29 cellular contexts compared by ENCODE assay signal in the genomic region with DNA sequence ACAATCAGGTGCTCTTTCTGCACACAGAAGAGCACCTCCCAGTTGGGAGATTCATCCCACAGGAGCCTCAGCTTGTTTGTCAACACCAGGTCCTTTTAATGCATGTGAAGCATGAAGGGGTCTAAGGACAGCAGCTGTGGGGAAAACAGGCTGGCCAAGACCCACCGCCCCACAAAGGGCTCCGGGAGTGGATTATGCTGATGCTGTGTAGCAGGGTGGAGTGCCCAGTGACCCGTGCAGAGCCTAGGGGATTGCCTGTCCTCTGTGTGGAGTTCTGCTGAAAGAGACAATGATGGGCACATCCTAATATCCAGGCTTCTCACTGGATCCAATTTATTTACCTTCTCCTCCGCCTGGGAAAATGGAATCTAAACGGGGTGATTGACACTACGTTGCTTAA.
DNase-seq lines count a peak whose midpoint lies in the region; ATAC-seq, FAIRE-seq and TF ChIP-seq lines count a peak whose summit lies in the region.
"Had no signal": no experiment of that assay in that cellular context is flagged by ENCODE, and none has a peak within 500 bp of the region (broad histone marks: within the 10 kb centered on the region; RNA-seq: fewer than 3 reads in every experiment).

No MANE protein-coding gene starts in this region.

- H3K4me1 Mint-ChIP-seq in stimulated activated naive CD8-positive, alpha-beta T cell treated with anti-CD3 and anti-CD28 coated beads, Interleukin-15, Interleukin-2, amounts not matched to agents 100 ng/mL and 50 ng/mL, for 24 hours (ENCODE audit: low read depth): peaks cover 90% of the 10 kb centered on the region
- peaks cover 62 to 95% (median 85%) of the 10 kb centered on the region in 7 donors for H3K4me1 Mint-ChIP-seq in naive thymus-derived CD4-positive, alpha-beta T cell

- H2BK120ac ChIP-seq in mesenchymal stem cell (ENCODE audit: low read depth, low read length): no peak overlapping the region

- no peak overlapping the region for H3K18ac ChIP-seq in mesenchymal stem cell (ENCODE audit: low read depth in 1 of 2, low read length in 2 of 2)

- H2AK5ac ChIP-seq in mesenchymal stem cell (ENCODE audit: low read length, severe bottlenecking): peak overlapping the region; percentile 75

- no peak overlapping the region for H2BK12ac ChIP-seq in mesenchymal stem cell (ENCODE audit: low read length in 2 of 2)

- no peak for DNase-seq in stimulated activated naive CD8-positive, alpha-beta T cell treated with anti-CD3 and anti-CD28 coated beads, Interleukin-15, Interleukin-2, amounts not matched to agents 100 U/mL and 50 U/mL, for 24 hours
- DNase-seq in dorsolateral prefrontal cortex (no peak), mesenchymal stem cell (no peak), frontal cortex (ENCODE audit: low spot score in 2 of 2) (no peak)
- no peak for DNase-seq in naive thymus-derived CD4-positive, alpha-beta T cell
- DNase-seq: activated CD4-positive, alpha-beta T cell treated with anti-CD3 and anti-CD28 coated beads, Interleukin-2, amount 10 ng/mL, durations not matched to agents 24 days and 14 days; activated effector memory CD4-positive, alpha-beta T cell treated with anti-CD3 and anti-CD28 coated beads, Interleukin-2, amount 50 U/mL, for 16 hours; activated T-cell treated with anti-CD3 and anti-CD28 coated beads, Interleukin-2, amount 50 U/mL, for 1 hour; adrenal gland; brain microvascular endothelial cell; C1 segment of cervical spinal cord; effector memory CD4-positive, alpha-beta T cell; foreskin fibroblast; heart right ventricle; Karpas-422; left colon; mesendoderm; NCI-H1694 treated with DMSO at 0.1 percent for 48 hours; NCI-H526; NK-92 treated with Interleukin-12 subunit alpha and Interleukin-12 subunit beta, amount 100 ng/mL, for 24 hours; SHP77; T-helper 9 cell; transverse colon had no signal

- H3K23ac ChIP-seq in mesenchymal stem cell (ENCODE audit: low read length in 2 of 2): peak overlapping the region in 1 of 2 experiments; percentile 35

- H3K27me3 Mint-ChIP-seq in stimulated activated naive CD8-positive, alpha-beta T cell treated with anti-CD3 and anti-CD28 coated beads, Interleukin-15, Interleukin-2, amounts not matched to agents 100 ng/mL and 50 ng/mL, for 24 hours: no peaks in the 10 kb centered on the region
- H3K27me3 Mint-ChIP-seq in naive thymus-derived CD4-positive, alpha-beta T cell: no peaks in the 10 kb centered on the region
- H3K27me3 Mint-ChIP-seq: activated CD4-positive, alpha-beta T cell treated with anti-CD3 and anti-CD28 coated beads, Interleukin-2, amount 10 ng/mL, durations not matched to agents 24 days and 14 days had no signal

- no peak overlapping the region for H4K91ac ChIP-seq in mesenchymal stem cell (ENCODE audit: low read length)

- FAIRE-seq in frontal cortex (lab: Jason Lieb, UNC): no peak
- FAIRE-seq: GM12891 had no signal

- no peaks in the 10 kb centered on the region for H3K27me3 ChIP-seq in dorsolateral prefrontal cortex
- no peaks in the 10 kb centered on the region for H3K27me3 ChIP-seq in mesenchymal stem cell (ENCODE audit: control insufficient read depth in 1 of 2, insufficient read depth in 1 of 2, low read length in 2 of 2)
- H3K27me3 ChIP-seq in naive thymus-derived CD4-positive, alpha-beta T cell (ENCODE audit: control insufficient read depth in 2 of 2, insufficient read depth in 2 of 2, low read length in 2 of 2): no peaks in the 10 kb centered on the region
- H3K27me3 ChIP-seq: adrenal gland, brain microvascular endothelial cell, heart right ventricle, transverse colon had no signal

- CTCF ChIA-PET in naive thymus-derived CD4-positive, alpha-beta T cell (lab: Charles Lee): interaction anchor here (0.5 to 1.5 kb wide), 4 partner anchors 9 to 1776 kb away, joined by 3 to 4 read pairs (median 4); no protein-coding TSS in a partner anchor

- no peaks in the 10 kb centered on the region for H3K36me3 ChIP-seq in mesenchymal stem cell (ENCODE audit: control insufficient read depth in 1 of 2, insufficient read depth in 2 of 2, low read depth in 1 of 2, low read length in 2 of 2)
- no peaks in the 10 kb centered on the region for H3K36me3 ChIP-seq in naive thymus-derived CD4-positive, alpha-beta T cell (ENCODE audit: control insufficient read depth in 2 of 3, insufficient read depth in 3 of 3, low read length in 3 of 3)
- H3K36me3 ChIP-seq: adrenal gland, brain microvascular endothelial cell, heart right ventricle, transverse colon had no signal

- no peak overlapping the region for H3K14ac ChIP-seq in mesenchymal stem cell (ENCODE audit: low read length in 2 of 2)

- no peak overlapping the region for H2AFZ ChIP-seq in mesenchymal stem cell (ENCODE audit: low read depth, low read length)

- H3K36me3 Mint-ChIP-seq in stimulated activated naive CD8-positive, alpha-beta T cell treated with anti-CD3 and anti-CD28 coated beads, Interleukin-15, Interleukin-2, amounts not matched to agents 100 ng/mL and 50 ng/mL, for 24 hours (ENCODE audit: low read depth): peaks cover 22% of the 10 kb centered on the region
- peaks cover 9 to 47% (median 34%) of the 10 kb centered on the region in 5 donors for H3K36me3 Mint-ChIP-seq in naive thymus-derived CD4-positive, alpha-beta T cell

- H3K27ac ChIP-seq in dorsolateral prefrontal cortex (peak overlapping the region in 34 of 59 donors; percentile 2 to 98 (median 52)), mesenchymal stem cell (ENCODE audit: low read length, poor library complexity, severe bottlenecking) (no peak overlapping the region)
- no peak overlapping the region for H3K27ac ChIP-seq in naive thymus-derived CD4-positive, alpha-beta T cell (ENCODE audit: low read depth, low read length)
- H3K27ac ChIP-seq: adrenal gland, brain microvascular endothelial cell, heart right ventricle, transverse colon, VCaP had no signal

- POLR2A ChIA-PET in naive thymus-derived CD4-positive, alpha-beta T cell (lab: Charles Lee): interaction anchor here (1.0 to 1.6 kb wide), 3 partner anchors 11 to 36 kb away, joined by 3 to 4 read pairs (median 3); no protein-coding TSS in a partner anchor

- H3K4ac ChIP-seq in mesenchymal stem cell (ENCODE audit: low read depth in 1 of 2, low read length in 2 of 2): no peak overlapping the region

- H3K9me3 ChIP-seq in mesenchymal stem cell (ENCODE audit: control insufficient read depth, low read length): no peaks in the 10 kb centered on the region
- no peaks in the 10 kb centered on the region for H3K9me3 ChIP-seq in naive thymus-derived CD4-positive, alpha-beta T cell (ENCODE audit: control insufficient read depth in 2 of 3, low read length in 3 of 3)
- H3K9me3 ChIP-seq: adrenal gland, heart right ventricle, transverse colon had no signal

- H3K4me3 ChIP-seq in dorsolateral prefrontal cortex (no peak overlapping the region), mesenchymal stem cell (ENCODE audit: insufficient read depth in 1 of 2, low read depth in 1 of 2, low read length in 2 of 2) (no peak overlapping the region)
- H3K4me3 ChIP-seq in naive thymus-derived CD4-positive, alpha-beta T cell (ENCODE audit: low read length): no peak overlapping the region
- H3K4me3 ChIP-seq: adrenal gland, heart right ventricle, transverse colon had no signal

- peaks cover 42% of the 10 kb centered on the region for H3K79me1 ChIP-seq in mesenchymal stem cell (replicated peaks; ENCODE audit: low read length, poor library complexity, severe bottlenecking)

- no peak for ATAC-seq in stimulated activated naive CD8-positive, alpha-beta T cell treated with anti-CD3 and anti-CD28 coated beads, Interleukin-15, Interleukin-2, amounts not matched to agents 100 U/mL and 50 U/mL, for 24 hours
- no peak for ATAC-seq in GM18520 (IDR thresholded peaks at IDR 0.05; ENCODE audit: unreplicated experiment)
- ATAC-seq in naive thymus-derived CD4-positive, alpha-beta T cell: no peak
- ATAC-seq: esophagus mucosa, heart right ventricle, left colon, Panc1 had no signal

- intact Hi-C loops in dorsolateral prefrontal cortex (cut with DNase I): no loop called here
- intact Hi-C loops in naive thymus-derived CD4-positive, alpha-beta T cell (cut with micrococcal nuclease): no loop called here

- H2BK15ac ChIP-seq in mesenchymal stem cell (ENCODE audit: low read depth, poor library complexity, severe bottlenecking): no peak overlapping the region

- H3K27ac Mint-ChIP-seq in stimulated activated naive CD8-positive, alpha-beta T cell treated with anti-CD3 and anti-CD28 coated beads, Interleukin-15, Interleukin-2, amounts not matched to agents 100 ng/mL and 50 ng/mL, for 24 hours: peak overlapping the region; percentile 62
- H3K27ac Mint-ChIP-seq in naive thymus-derived CD4-positive, alpha-beta T cell: peak overlapping the region in 3 of 9 donors; percentile 14 to 67 (median 48)
- H3K27ac Mint-ChIP-seq: activated CD4-positive, alpha-beta T cell treated with anti-CD3 and anti-CD28 coated beads, Interleukin-2, amount 10 ng/mL, durations not matched to agents 24 days and 14 days had no signal

- H3K9me3 Mint-ChIP-seq in stimulated activated naive CD8-positive, alpha-beta T cell treated with anti-CD3 and anti-CD28 coated beads, Interleukin-15, Interleukin-2, amounts not matched to agents 100 ng/mL and 50 ng/mL, for 24 hours: no peaks in the 10 kb centered on the region
- peaks cover 0 to 5% (median 0%) of the 10 kb centered on the region in 11 donors for H3K9me3 Mint-ChIP-seq in naive thymus-derived CD4-positive, alpha-beta T cell

- TF ChIP-seq CTCF in dorsolateral prefrontal cortex (IDR thresholded peaks at IDR 0.05 in 54 of 56, conservative IDR thresholded peaks at IDR 0.05 in 2 of 56; ENCODE audit: low read depth in 1 of 56, partially characterized antibody in 56 of 56): no peak

- WGBS in mesenchymal stem cell: 95% methylated on average over 6 of the region's 6 CpGs

- H3K9ac ChIP-seq in mesenchymal stem cell (ENCODE audit: low read length): no peak overlapping the region

- peaks cover 9% of the 10 kb centered on the region for H3K4me1 ChIP-seq in mesenchymal stem cell (ENCODE audit: control insufficient read depth, insufficient read depth, low read depth, low read length)
- H3K4me1 ChIP-seq in naive thymus-derived CD4-positive, alpha-beta T cell (ENCODE audit: control insufficient read depth in 2 of 2, insufficient read depth in 2 of 2, low read length in 2 of 2): peaks cover 54 to 99% of the 10 kb centered on the region in 2 donors

- no peak overlapping the region for H3K4me3 Mint-ChIP-seq in stimulated activated naive CD8-positive, alpha-beta T cell treated with anti-CD3 and anti-CD28 coated beads, Interleukin-15, Interleukin-2, amounts not matched to agents 100 ng/mL and 50 ng/mL, for 24 hours
- no peak overlapping the region for H3K4me3 Mint-ChIP-seq in naive thymus-derived CD4-positive, alpha-beta T cell
- H3K4me3 Mint-ChIP-seq: activated CD4-positive, alpha-beta T cell treated with anti-CD3 and anti-CD28 coated beads, Interleukin-2, amount 10 ng/mL, durations not matched to agents 24 days and 14 days had no signal

- H3K4me2 ChIP-seq in mesenchymal stem cell (ENCODE audit: low read length, poor library complexity, severe bottlenecking): no peak overlapping the region

- no peak overlapping the region for H4K8ac ChIP-seq in mesenchymal stem cell (ENCODE audit: low read length)

- no peak overlapping the region for H2BK5ac ChIP-seq in mesenchymal stem cell (ENCODE audit: low read depth, low read length, poor library complexity, severe bottlenecking)

Comparison
In these comparisons a context has a peak if more than half of its experiments do, and no peak if none do; other contexts are left out.
1. H3K27ac ChIP-seq: peak in dorsolateral prefrontal cortex (34 of 59); none in mesenchymal stem cell (single experiment) and naive thymus-derived CD4-positive, alpha-beta T cell (single experiment).